ENCODE assay signal across 8 cellular contexts in genomic region chr22:38412435-38413084, GRCh38. TPM values are rescaled to one million over a fixed set of nuclear protein-coding genes. Genes with fewer than 3 reads are reported as not detected.
DNase-seq lines count a peak whose midpoint lies in the region; ATAC-seq and TF ChIP-seq lines count a peak whose summit lies in the region.

No MANE protein-coding gene starts in this region.

- CTCF ChIA-PET in activated CD8-positive, alpha-beta memory T cell treated with anti-CD3 and anti-CD28 coated beads, Interleukin-2, amount 10 ng/mL, durations not matched to agents 7 days and 5 days (lab: Charles Lee): interaction anchor here (1.0 to 2.9 kb wide), 9 partner anchors 11 to 594 kb away, joined by 3 to 18 read pairs (median 3); no protein-coding TSS in a partner anchor

- in situ Hi-C loops in HAP-1 (cut with MboI; ENCODE audit: low sequenced_read_pairs): no loop called here

- H3K9ac ChIP-seq in fibroblast of lung (ENCODE audit: insufficient read depth, low read length) (no peak overlapping the region), parathyroid adenoma (no peak overlapping the region)

- H3K4me1 Mint-ChIP-seq in activated CD8-positive, alpha-beta memory T cell treated with anti-CD3 and anti-CD28 coated beads, Interleukin-2, amount 10 ng/mL, durations not matched to agents 7 days and 5 days: peaks cover 4% of the 10 kb centered on the region

- peak; percentile 79 for ATAC-seq in activated CD8-positive, alpha-beta memory T cell treated with anti-CD3 and anti-CD28 coated beads, Interleukin-2, amount 10 ng/mL, durations not matched to agents 7 days and 5 days
- ATAC-seq in HG03460 (IDR thresholded peaks at IDR 0.05; ENCODE audit: unreplicated experiment) (no peak), GM18517 (IDR thresholded peaks at IDR 0.05; ENCODE audit: unreplicated experiment) (no peak)

- no peak overlapping the region for H3K27ac ChIP-seq in 22Rv1
- H3K27ac ChIP-seq in fibroblast of lung (ENCODE audit: insufficient read depth, low read length): no peak overlapping the region
- no peak overlapping the region for H3K27ac ChIP-seq in parathyroid adenoma

- H3K27me3 ChIP-seq in HAP-1 (ENCODE audit: low read depth): no peaks in the 10 kb centered on the region
- no peaks in the 10 kb centered on the region for H3K27me3 ChIP-seq in fibroblast of lung (ENCODE audit: control insufficient read depth, insufficient read depth, low read length)
- no peaks in the 10 kb centered on the region for H3K27me3 ChIP-seq in parathyroid adenoma (ENCODE audit: control insufficient read depth, insufficient read depth, low read length)

- H3K4me3 Mint-ChIP-seq in activated CD8-positive, alpha-beta memory T cell treated with anti-CD3 and anti-CD28 coated beads, Interleukin-2, amount 10 ng/mL, durations not matched to agents 7 days and 5 days: no peak overlapping the region

- DNase-seq in HAP-1 (ENCODE audit: low spot score in 2 of 2) (peak in 1 of 2 experiments; percentile 58), fibroblast of lung (ENCODE audit: low read depth in 2 of 2) (no peak), HuH-7 (ENCODE audit: low spot score) (no peak)
- peak; percentile 48 for DNase-seq in activated CD8-positive, alpha-beta memory T cell treated with anti-CD3 and anti-CD28 coated beads, Interleukin-2, amount 10 ng/mL, durations not matched to agents 7 days and 5 days

- TF ChIP-seq CTCF in 22Rv1 (IDR thresholded peaks at IDR 0.05): peak; percentile 99
- peak; percentile 36 to 74 for TF ChIP-seq CTCF in fibroblast of lung (conservative IDR thresholded peaks at IDR 0.05 in 1 of 2, IDR thresholded peaks at IDR 0.05 in 1 of 2; ENCODE audit: low read depth in 1 of 2, low read length in 2 of 2)
- peak; percentile 28 for TF ChIP-seq CTCF in parathyroid adenoma (IDR thresholded peaks at IDR 0.05)

- H3K9me3 ChIP-seq in HAP-1 (peaks cover 6% of the 10 kb centered on the region; the same call in 1 of the 2 replicates), fibroblast of lung (ENCODE audit: control insufficient read depth, insufficient read depth, low read depth, low read length) (no peaks in the 10 kb centered on the region), parathyroid adenoma (ENCODE audit: control insufficient read depth, low read length) (no peaks in the 10 kb centered on the region)

- no peaks in the 10 kb centered on the region for H3K27me3 Mint-ChIP-seq in activated CD8-positive, alpha-beta memory T cell treated with anti-CD3 and anti-CD28 coated beads, Interleukin-2, amount 10 ng/mL, durations not matched to agents 7 days and 5 days

- H3K4me3 ChIP-seq in HAP-1 (peak overlapping the region; percentile 23), fibroblast of lung (replicated peaks in 1 of 4; ENCODE audit: control extremely low read depth in 1 of 4, insufficient read depth in 1 of 4, low read depth in 3 of 4, low read length in 4 of 4) (peak overlapping the region in 1 of 4 experiments; percentile 30), parathyroid adenoma (ENCODE audit: low read depth, low read length) (peak overlapping the region; percentile 37)

- H3K36me3 Mint-ChIP-seq in activated CD8-positive, alpha-beta memory T cell treated with anti-CD3 and anti-CD28 coated beads, Interleukin-2, amount 10 ng/mL, durations not matched to agents 7 days and 5 days: no peaks in the 10 kb centered on the region

- no peaks in the 10 kb centered on the region for H3K79me2 ChIP-seq in fibroblast of lung (ENCODE audit: control insufficient read depth, insufficient read depth, low read length)
- H3K79me2 ChIP-seq in parathyroid adenoma: no peaks in the 10 kb centered on the region

- H4K20me1 ChIP-seq in fibroblast of lung (ENCODE audit: control insufficient read depth, extremely low read depth, insufficient read depth, low read length): no peaks in the 10 kb centered on the region

- H3K4me1 ChIP-seq in HAP-1 (0 out of 2 replicates have a peak, but pooled peaks cover 2% of the 10 kb centered on the region), fibroblast of lung (ENCODE audit: control insufficient read depth, extremely low read depth, insufficient read depth, low read length) (no peaks in the 10 kb centered on the region), parathyroid adenoma (no peaks in the 10 kb centered on the region)

- no peaks in the 10 kb centered on the region for H3K9me3 Mint-ChIP-seq in activated CD8-positive, alpha-beta memory T cell treated with anti-CD3 and anti-CD28 coated beads, Interleukin-2, amount 10 ng/mL, durations not matched to agents 7 days and 5 days (ENCODE audit: low read depth)

- H3K27ac Mint-ChIP-seq in activated CD8-positive, alpha-beta memory T cell treated with anti-CD3 and anti-CD28 coated beads, Interleukin-2, amount 10 ng/mL, durations not matched to agents 7 days and 5 days: no peak overlapping the region

- H3K4me2 ChIP-seq in fibroblast of lung (ENCODE audit: extremely low read depth, insufficient read depth, low read length) (peak overlapping the region; percentile 51), parathyroid adenoma (ENCODE audit: low read length) (peak overlapping the region; percentile 62)

- H3K36me3 ChIP-seq in HAP-1 (replicated peaks) (no peaks in the 10 kb centered on the region), fibroblast of lung (ENCODE audit: control insufficient read depth, insufficient read depth, low read length) (no peaks in the 10 kb centered on the region), parathyroid adenoma (ENCODE audit: control insufficient read depth, insufficient read depth, low read length) (no peaks in the 10 kb centered on the region)

- no peak overlapping the region for H2AFZ ChIP-seq in fibroblast of lung (ENCODE audit: low read length)
- H2AFZ ChIP-seq in parathyroid adenoma: no peak overlapping the region

RNA-seq across cellular contexts. Expression of gene KCNJ4, which starts 42.4 kb away (rescaled TPM):
- not detected for total RNA-seq in activated CD8-positive, alpha-beta memory T cell treated with anti-CD3 and anti-CD28 coated beads, Interleukin-2, amount 10 ng/mL, durations not matched to agents 7 days and 5 days
- total RNA-seq in fibroblast of lung: not detected in 2 replicates
- not detected in 2 replicates for polyA plus RNA-seq in fibroblast of lung
- not detected in 2 replicates for polyA plus RNA-seq in fibroblast of lung (2012)
- not detected in 2 replicates for polyA minus RNA-seq in fibroblast of lung (ENCODE audit: low replicate concordance)

RNA-seq across cellular contexts. Expression of gene KDELR3, which starts 55.3 kb away (rescaled TPM):
- 1 to 10 TPM in 1 of 2 experiments, under 1 TPM in 1; 0.23 to 1.2 TPM for total RNA-seq in activated CD8-positive, alpha-beta memory T cell treated with anti-CD3 and anti-CD28 coated beads, Interleukin-2, amount 10 ng/mL, durations not matched to agents 7 days and 5 days
- total RNA-seq in fibroblast of lung: 42.1 and 78.8 TPM in 2 replicates
- 161 and 305 TPM in 2 replicates for polyA plus RNA-seq in fibroblast of lung
- 102 and 170 TPM in 2 replicates for polyA plus RNA-seq in fibroblast of lung (2012)
- polyA minus RNA-seq in fibroblast of lung (ENCODE audit: low replicate concordance): 86.3 and 150 TPM in 2 replicates

Comparison
In these comparisons a context has a peak if more than half of its experiments do, and no peak if none do; other contexts are left out.
1. CTCF ChIP-seq: peak in every context shown above with its lines; median percentile 99 in 22Rv1; 55 in fibroblast of lung; 28 in parathyroid adenoma.
2. RNA of gene KDELR3, which starts 55.3 kb away (total RNA-seq): 42.1 to 78.8 TPM in fibroblast of lung; 0.23 to 1.2 TPM in activated CD8-positive, alpha-beta memory T cell treated with anti-CD3 and anti-CD28 coated beads, Interleukin-2, amount 10 ng/mL, durations not matched to agents 7 days and 5 days; every median in the first group is over 10 times any median in the second.